In genomic region chr17:143785-144281, GRCh38 we compare ENCODE assay signal across 8 cellular contexts.
DNase-seq lines count a peak whose midpoint lies in the region; ATAC-seq and TF ChIP-seq lines count a peak whose summit lies in the region.

No MANE protein-coding gene starts in this region.

- TF ChIP-seq CTCF in cardiac fibroblast (IDR thresholded peaks at IDR 0.05; ENCODE audit: low read depth, low read length) = peak; percentile 50

- H3K4me3 ChIP-seq in cardiac fibroblast (replicated peaks in 1 of 2; ENCODE audit: low read depth in 2 of 2, low read length in 2 of 2) = no peak overlapping the region

- ATAC-seq in GM21360 (IDR thresholded peaks at IDR 0.05; ENCODE audit: unreplicated experiment) (peak; percentile 62), GM21529 (IDR thresholded peaks at IDR 0.05; ENCODE audit: unreplicated experiment) (no peak)

- peak; percentile 16 to 33 for DNase-seq in AML-193 (lab: John Stamatoyannopoulos, UW)
- peak; percentile 19 for DNase-seq in NCI-H2107 treated with DMSO at 0.1 percent for 48 hours (lab: John Stamatoyannopoulos, UW; ENCODE audit: unreplicated experiment)
- peak; percentile 94 for DNase-seq in activated CD4-positive, CD25-positive, alpha-beta regulatory T cell treated with anti-CD3 and anti-CD28 coated beads, Interleukin-2, amount 50 U/mL, for 72 hours
- DNase-seq in cardiac fibroblast (ENCODE audit: low read depth in 2 of 2) = peak; percentile 66 to 73
- DNase-seq in kidney tubule cell (ENCODE audit: low spot score) = peak; percentile 74
- peak; percentile 85 to 87 for DNase-seq in stimulated activated CD4-positive, alpha-beta T cell treated with anti-CD3 and anti-CD28 coated beads, Interleukin-1b, Interleukin-23, amount 100 ng/mL, for 4 hours (ENCODE audit: low read depth in 2 of 2)

Comparison
In these comparisons a context has a peak if more than half of its experiments do, and no peak if none do; other contexts are left out.
1. DNase-seq: peak in every context shown above with its lines; median percentile 94 in activated CD4-positive, CD25-positive, alpha-beta regulatory T cell treated with anti-CD3 and anti-CD28 coated beads, Interleukin-2, amount 50 U/mL, for 72 hours; 86 in stimulated activated CD4-positive, alpha-beta T cell treated with anti-CD3 and anti-CD28 coated beads, Interleukin-1b, Interleukin-23, amount 100 ng/mL, for 4 hours; 74 in kidney tubule cell; 70 in cardiac fibroblast; 24 in AML-193; 19 in NCI-H2107 treated with DMSO at 0.1 percent for 48 hours.